1 cellular context compared by ENCODE assay signal in genomic region chr20:23193985-23194384, GRCh38.
TF ChIP-seq lines count a peak whose summit lies in the region.

No MANE protein-coding gene starts in this region.

TF ChIP-seq in K562, 482 proteins besides CTCF, POLR2A, EP300 and RAD21 (continued from another document and continues in another):
- TF ChIP-seq RREB1 (CRISPR knock-in tag; IDR thresholded peaks at IDR 0.05) (no peak), MBD1 (CRISPR knock-in tag; IDR thresholded peaks at IDR 0.05) (no peak), DDX20 (tag; IDR thresholded peaks at IDR 0.05; ENCODE audit: low read depth) (no peak), ARID1B (IDR thresholded peaks at IDR 0.05) (no peak), ZNF347 (CRISPR knock-in tag; IDR thresholded peaks at IDR 0.05; ENCODE audit: low read depth) (no peak), ZNF707 (CRISPR knock-in tag; conservative IDR thresholded peaks at IDR 0.05) (no peak), ZNF232 (CRISPR knock-in tag; IDR thresholded peaks at IDR 0.05) (no peak), U2AF2 (optimal IDR thresholded peaks at IDR 0.05; ENCODE audit: low read depth, low read length) (no peak), ZSCAN29 (IDR thresholded peaks at IDR 0.05) (no peak), NUFIP1 (IDR thresholded peaks at IDR 0.05; ENCODE audit: partially characterized antibody) (no peak), MCM5 (IDR thresholded peaks at IDR 0.05; ENCODE audit: low read depth) (no peak), RCOR1 (IDR thresholded peaks at IDR 0.05; ENCODE audit: borderline replicate concordance in 1 of 2, low read depth in 2 of 2, low read length in 2 of 2) (no peak), KDM2B (CRISPR knock-in tag; IDR thresholded peaks at IDR 0.05) (no peak), CUX1 (CRISPR knock-in tag; IDR thresholded peaks at IDR 0.05) (no peak), ZNF311 (CRISPR knock-in tag; IDR thresholded peaks at IDR 0.05) (no peak), KLF10 (CRISPR knock-in tag; IDR thresholded peaks at IDR 0.05) (no peak), NCOA4 (IDR thresholded peaks at IDR 0.05; ENCODE audit: partially characterized antibody) (no peak), SP2 (IDR thresholded peaks at IDR 0.05; ENCODE audit: extremely low read depth, low read depth, low read length, poor library complexity, severe bottlenecking) (no peak), THRA (IDR thresholded peaks at IDR 0.05) (no peak), TRIM28 (IDR thresholded peaks at IDR 0.05) (no peak), TCF15 (CRISPR knock-in tag; IDR thresholded peaks at IDR 0.05) (no peak), ARHGAP35 (IDR thresholded peaks at IDR 0.05; ENCODE audit: partially characterized antibody) (no peak), SRSF9 (IDR thresholded peaks at IDR 0.05; ENCODE audit: borderline replicate concordance, low read depth, low read length) (no peak), ATF7 (IDR thresholded peaks at IDR 0.05) (peak; percentile 91), ELF1 (tag; IDR thresholded peaks at IDR 0.05) (no peak), AFF1 (IDR thresholded peaks at IDR 0.05; ENCODE audit: low read depth in 1 of 2, partially characterized antibody in 2 of 2) (peak in 1 of 2 experiments; percentile 18), ZNF41 (CRISPR knock-in tag; conservative IDR thresholded peaks at IDR 0.05) (no peak), SREBF1 (IDR thresholded peaks at IDR 0.05; ENCODE audit: borderline replicate concordance, low read depth, low read length) (no peak), NFATC3 (IDR thresholded peaks at IDR 0.05) (no peak), OTX1 (CRISPR knock-in tag; IDR thresholded peaks at IDR 0.05) (no peak), BCL6 (CRISPR knock-in tag; IDR thresholded peaks at IDR 0.05) (no peak), ZNF79 (CRISPR knock-in tag; IDR thresholded peaks at IDR 0.05; ENCODE audit: low read depth) (no peak), ZZZ3 (IDR thresholded peaks at IDR 0.05) (no peak), ZNF212 (CRISPR knock-in tag; IDR thresholded peaks at IDR 0.05) (no peak)
- TF ChIP-seq, protein P1, sequence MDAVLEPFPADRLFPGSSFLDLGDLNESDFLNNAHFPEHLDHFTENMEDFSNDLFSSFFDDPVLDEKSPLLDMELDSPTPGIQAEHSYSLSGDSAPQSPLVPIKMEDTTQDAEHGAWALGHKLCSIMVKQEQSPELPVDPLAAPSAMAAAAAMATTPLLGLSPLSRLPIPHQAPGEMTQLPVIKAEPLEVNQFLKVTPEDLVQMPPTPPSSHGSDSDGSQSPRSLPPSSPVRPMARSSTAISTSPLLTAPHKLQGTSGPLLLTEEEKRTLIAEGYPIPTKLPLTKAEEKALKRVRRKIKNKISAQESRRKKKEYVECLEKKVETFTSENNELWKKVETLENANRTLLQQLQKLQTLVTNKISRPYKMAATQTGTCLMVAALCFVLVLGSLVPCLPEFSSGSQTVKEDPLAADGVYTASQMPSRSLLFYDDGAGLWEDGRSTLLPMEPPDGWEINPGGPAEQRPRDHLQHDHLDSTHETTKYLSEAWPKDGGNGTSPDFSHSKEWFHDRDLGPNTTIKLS (IDR thresholded peaks at IDR 0.05; ENCODE audit: borderline replicate concordance, low read depth) = 0 out of 2 replicates have a peak, but pooled peaks have one; percentile 16
- TF ChIP-seq, protein P2, sequence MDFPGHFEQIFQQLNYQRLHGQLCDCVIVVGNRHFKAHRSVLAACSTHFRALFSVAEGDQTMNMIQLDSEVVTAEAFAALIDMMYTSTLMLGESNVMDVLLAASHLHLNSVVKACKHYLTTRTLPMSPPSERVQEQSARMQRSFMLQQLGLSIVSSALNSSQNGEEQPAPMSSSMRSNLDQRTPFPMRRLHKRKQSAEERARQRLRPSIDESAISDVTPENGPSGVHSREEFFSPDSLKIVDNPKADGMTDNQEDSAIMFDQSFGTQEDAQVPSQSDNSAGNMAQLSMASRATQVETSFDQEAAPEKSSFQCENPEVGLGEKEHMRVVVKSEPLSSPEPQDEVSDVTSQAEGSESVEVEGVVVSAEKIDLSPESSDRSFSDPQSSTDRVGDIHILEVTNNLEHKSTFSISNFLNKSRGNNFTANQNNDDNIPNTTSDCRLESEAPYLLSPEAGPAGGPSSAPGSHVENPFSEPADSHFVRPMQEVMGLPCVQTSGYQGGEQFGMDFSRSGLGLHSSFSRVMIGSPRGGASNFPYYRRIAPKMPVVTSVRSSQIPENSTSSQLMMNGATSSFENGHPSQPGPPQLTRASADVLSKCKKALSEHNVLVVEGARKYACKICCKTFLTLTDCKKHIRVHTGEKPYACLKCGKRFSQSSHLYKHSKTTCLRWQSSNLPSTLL (IDR thresholded peaks at IDR 0.05) = no peak
- TF ChIP-seq, protein P3, sequence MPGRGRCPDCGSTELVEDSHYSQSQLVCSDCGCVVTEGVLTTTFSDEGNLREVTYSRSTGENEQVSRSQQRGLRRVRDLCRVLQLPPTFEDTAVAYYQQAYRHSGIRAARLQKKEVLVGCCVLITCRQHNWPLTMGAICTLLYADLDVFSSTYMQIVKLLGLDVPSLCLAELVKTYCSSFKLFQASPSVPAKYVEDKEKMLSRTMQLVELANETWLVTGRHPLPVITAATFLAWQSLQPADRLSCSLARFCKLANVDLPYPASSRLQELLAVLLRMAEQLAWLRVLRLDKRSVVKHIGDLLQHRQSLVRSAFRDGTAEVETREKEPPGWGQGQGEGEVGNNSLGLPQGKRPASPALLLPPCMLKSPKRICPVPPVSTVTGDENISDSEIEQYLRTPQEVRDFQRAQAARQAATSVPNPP (IDR thresholded peaks at IDR 0.05; ENCODE audit: borderline replicate concordance, insufficient read depth, insufficient read length) = no peak
